ENCODE assay signal across 11 cellular contexts in genomic region chr3:136070334-136070733, GRCh38.
DNase-seq lines count a peak whose midpoint lies in the region; ATAC-seq and TF ChIP-seq lines count a peak whose summit lies in the region.
"Had no signal": no experiment of that assay in that cellular context is flagged by ENCODE, and none has a peak within 500 bp of the region (broad histone marks: within the 10 kb centered on the region; RNA-seq: fewer than 3 reads in every experiment).

No MANE protein-coding gene starts in this region.

- H3K9me3 ChIP-seq in adipocyte (ENCODE audit: control insufficient read depth, low read length) (no peaks in the 10 kb centered on the region), thoracic aorta (no peaks in the 10 kb centered on the region)

- peak; percentile 49 for ATAC-seq in left ventricle myocardium superior
- no peak for ATAC-seq in thoracic aorta (ENCODE audit: insufficient number of reproducible peaks, low FRiP score, low read depth)
- ATAC-seq in HG02852 (IDR thresholded peaks at IDR 0.05; ENCODE audit: unreplicated experiment), result no peak

- DNase-seq in HPDE6-E6E7 (ENCODE audit: extremely low spot score) (peak; percentile 15), adipocyte (ENCODE audit: low read depth) (peak; percentile 74), left ventricle myocardium superior (no peak), thoracic aorta (ENCODE audit: low spot score) (no peak), midbrain (lab: John Stamatoyannopoulos, UW) (no peak), NCI-H446 (lab: John Stamatoyannopoulos, UW) (no peak), NCI-H1048 (lab: John Stamatoyannopoulos, UW) (no peak)
- DNase-seq: activated CD4-positive, alpha-beta T cell treated with anti-CD3 and anti-CD28 coated beads, Interleukin-2, amount 50 U/mL, for 1 hour; GDM1; NCI-H146 had no signal

- H3K36me3 ChIP-seq in adipocyte (ENCODE audit: control insufficient read depth, insufficient read depth, low read length, severe bottlenecking) (no peaks in the 10 kb centered on the region), thoracic aorta (no peaks in the 10 kb centered on the region)

- H3K9ac ChIP-seq in adipocyte (ENCODE audit: low read length), result peak overlapping the region; percentile 66

- H3K4me1 ChIP-seq in adipocyte (ENCODE audit: control insufficient read depth, insufficient read depth, low read length) (peaks cover 37% of the 10 kb centered on the region), thoracic aorta (ENCODE audit: control insufficient read depth in 1 of 2, low read depth in 2 of 2) (peaks cover 3 to 20% of the 10 kb centered on the region in 2 donors)

- H3K27ac ChIP-seq in thoracic aorta, result peak overlapping the region; percentile 52 to 69

- TF ChIP-seq CTCF in thoracic aorta (IDR thresholded peaks at IDR 0.05), result no peak

- no peak overlapping the region for H3K4me3 ChIP-seq in adipocyte (ENCODE audit: low read length)
- H3K4me3 ChIP-seq in thoracic aorta, result no peak overlapping the region

- H3K27me3 ChIP-seq in adipocyte (replicated peaks; ENCODE audit: control insufficient read depth, insufficient read depth, low read length) (no peaks in the 10 kb centered on the region), thoracic aorta (replicated peaks; ENCODE audit: insufficient read depth) (no peaks in the 10 kb centered on the region)

- intact Hi-C loops in left ventricle myocardium superior (cut with micrococcal nuclease), result loop anchor here (10.0 kb wide), 2 partner anchors 674 to 944 kb away; no protein-coding TSS in a partner anchor

Comparison
In these comparisons a context has a peak if more than half of its experiments do, and no peak if none do; other contexts are left out.
1. DNase-seq: peak in HPDE6-E6E7 (single experiment) and adipocyte (single experiment); none in left ventricle myocardium superior (single experiment), thoracic aorta (single experiment), midbrain (single experiment), NCI-H446 (0 of 2) and NCI-H1048 (single experiment).